Comparison of ENCODE assay signal across 8 cellular contexts in the genomic region with DNA sequence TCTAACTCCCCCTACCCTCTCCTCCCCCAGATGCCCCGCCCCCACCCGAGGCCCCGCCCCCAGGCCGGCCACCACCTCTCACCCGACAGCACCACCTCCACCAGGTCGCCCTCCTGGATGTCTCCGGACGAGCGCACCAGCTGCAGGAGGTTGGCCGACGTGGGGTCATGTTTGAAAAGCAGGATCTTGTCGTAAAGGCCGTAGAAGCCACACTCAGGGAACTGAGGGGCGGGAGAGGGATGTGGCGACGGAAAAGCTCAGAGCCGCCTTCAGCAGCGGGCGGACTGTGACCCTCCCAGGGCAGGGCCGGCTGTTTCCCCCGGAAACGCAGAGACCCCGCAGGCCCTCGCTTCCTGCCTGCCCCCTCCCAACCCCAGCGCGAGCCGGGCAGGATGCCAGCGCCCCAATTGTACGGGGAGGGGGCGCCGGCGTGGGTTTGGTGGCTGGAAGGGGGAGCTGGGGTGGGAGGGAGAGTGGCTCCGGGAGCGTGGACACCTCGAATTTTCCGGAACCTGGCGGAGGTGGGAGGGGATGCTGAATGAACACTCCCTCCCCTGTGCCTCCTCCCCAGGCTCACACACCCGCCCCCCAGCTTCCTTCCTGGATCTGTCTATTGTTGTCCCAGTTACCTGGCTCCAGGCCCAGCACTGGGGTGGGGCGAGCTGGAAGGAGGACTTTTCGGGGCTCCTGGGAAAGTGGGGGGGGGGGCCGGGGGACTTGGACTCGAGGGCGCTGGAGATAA. TPM values are rescaled to one million over a fixed set of nuclear protein-coding genes. Genes with fewer than 3 reads are reported as not detected.
DNase-seq lines count a peak whose midpoint lies in the region; ATAC-seq and TF ChIP-seq lines count a peak whose summit lies in the region.

No MANE protein-coding gene starts in this region.

- peak overlapping the region; percentile 64 for H3K27ac ChIP-seq in A673 (ENCODE audit: low read depth, low read length, poor library complexity, severe bottlenecking)
- peak overlapping the region; percentile 24 for H3K27ac ChIP-seq in endodermal cell (ENCODE audit: low read depth, low read length)
- H3K27ac ChIP-seq in mesodermal cell (ENCODE audit: low read depth, low read length, severe bottlenecking): peak overlapping the region; percentile 67

- H3K4me3 ChIP-seq in A673 (ENCODE audit: low read depth, low read length, poor library complexity, severe bottlenecking) (peak overlapping the region; percentile 73), endodermal cell (ENCODE audit: low read length) (peak overlapping the region; percentile 96), mesodermal cell (ENCODE audit: extremely low read depth, insufficient read depth, low read length, poor library complexity, severe bottlenecking) (peak overlapping the region; percentile 90)

- DNase-seq in A673 (ENCODE audit: low spot score) (peak; percentile 80), GM20000 (ENCODE audit: low spot score) (peak; percentile 85), NCI-H510A (lab: John Stamatoyannopoulos, UW) (peak; percentile 80), endodermal cell (peak; percentile 97)
- peak; percentile 52 to 70 for DNase-seq in activated CD8-positive, alpha-beta memory T cell treated with anti-CD3 and anti-CD28 coated beads for 4 hours (ENCODE audit: low read depth in 2 of 2)
- DNase-seq in stimulated activated CD8-positive, alpha-beta memory T cell treated with anti-CD3 and anti-CD28 coated beads, Interleukin-2, amount 100 ng/mL, for 1 hour (ENCODE audit: low read depth in 2 of 2): peak; percentile 45 to 66

- H3K27me3 Mint-ChIP-seq in endodermal cell (ENCODE audit: insufficient read depth): no peaks in the 10 kb centered on the region

- no peaks in the 10 kb centered on the region for H3K27me3 ChIP-seq in A673 (replicated peaks; ENCODE audit: insufficient read depth, low read depth, low read length, poor library complexity)
- H3K27me3 ChIP-seq in endodermal cell (ENCODE audit: control insufficient read depth, insufficient read depth, low read length, poor library complexity, severe bottlenecking): no peaks in the 10 kb centered on the region

- TF ChIP-seq CTCF in A673 (conservative IDR thresholded peaks at IDR 0.05; ENCODE audit: low read depth, low read length) (no peak), GM20000 (IDR thresholded peaks at IDR 0.05; ENCODE audit: extremely low read depth, missing control alignments) (no peak), endodermal cell (conservative IDR thresholded peaks at IDR 0.05) (no peak)

- H3K36me3 ChIP-seq in A673 (ENCODE audit: insufficient read depth, low read length, poor library complexity, severe bottlenecking) (no peaks in the 10 kb centered on the region), endodermal cell (ENCODE audit: control insufficient read depth, insufficient read depth, low read length) (peaks cover 24% of the 10 kb centered on the region), mesodermal cell (ENCODE audit: control insufficient read depth, insufficient read depth, low read length) (peaks cover 34% of the 10 kb centered on the region)

- CTCF ChIA-PET in A673 (lab: Charles Lee): interaction anchor here (0.6 kb wide), 2 partner anchors 40 to 52 kb away, joined by 3 read pairs; no protein-coding TSS in a partner anchor

- POLR2A ChIA-PET in A673 (lab: Charles Lee; ENCODE audit: low non-redundant PET): interaction anchor here (0.6 kb wide), 1 partner anchor 114 kb away, joined by 4 read pairs; no protein-coding TSS in a partner anchor

- peaks cover 25% of the 10 kb centered on the region for H3K36me3 Mint-ChIP-seq in endodermal cell (ENCODE audit: low read depth)

- peak overlapping the region; percentile 86 for H3K9ac ChIP-seq in endodermal cell (ENCODE audit: extremely low read depth, low read length, poor library complexity, severe bottlenecking)

- BruUV-seq in A673 (replicated peaks; lab: Mats Ljungman, UMichigan): no TSS peak

- H3K27ac Mint-ChIP-seq in endodermal cell: peak overlapping the region; percentile 91

- peaks cover 20% of the 10 kb centered on the region for H3K4me1 ChIP-seq in A673 (ENCODE audit: insufficient read depth, low read length, poor library complexity, severe bottlenecking)
- H3K4me1 ChIP-seq in endodermal cell (ENCODE audit: control insufficient read depth, insufficient read depth, low read length): no peaks in the 10 kb centered on the region
- H3K4me1 ChIP-seq in mesodermal cell (ENCODE audit: control insufficient read depth, insufficient read depth, low read length, poor library complexity, severe bottlenecking): peaks cover 11% of the 10 kb centered on the region

- intact Hi-C loops in A673 (cut with micrococcal nuclease; ENCODE audit: unreplicated experiment): no loop called here

- no peak for ATAC-seq in GM18858 (IDR thresholded peaks at IDR 0.05; ENCODE audit: unreplicated experiment)

- H3K9me3 ChIP-seq in A673 (ENCODE audit: low read depth, low read length, poor library complexity, severe bottlenecking): no peaks in the 10 kb centered on the region
- no peaks in the 10 kb centered on the region for H3K9me3 ChIP-seq in endodermal cell (ENCODE audit: control insufficient read depth, low read length)
- H3K9me3 ChIP-seq in mesodermal cell (ENCODE audit: control insufficient read depth, low read length): no peaks in the 10 kb centered on the region

- H3K4me3 Mint-ChIP-seq in endodermal cell: peak overlapping the region; percentile 94

- H3K4me1 Mint-ChIP-seq in endodermal cell: peaks cover 13% of the 10 kb centered on the region

- H3K9me3 Mint-ChIP-seq in endodermal cell: no peaks in the 10 kb centered on the region

- 2 to 11% methylated on average over 6 to 27 of the region's 43 CpGs for WGBS in endodermal cell (ENCODE audit: insufficient coverage in 1 of 2, insufficient read length in 1 of 2), 2 experiments
- 2 to 5% methylated on average over 6 to 12 of the region's 43 CpGs for WGBS in mesodermal cell (ENCODE audit: insufficient coverage in 2 of 2), 2 experiments

RNA-seq across cellular contexts. Expression of gene PRKD2, which starts 3.0 kb away (rescaled TPM):
- total RNA-seq in A673 (2021) (45.1 and 60.3 TPM in 2 replicates), endodermal cell (10 to 100 TPM; 80.5 to 90.8 TPM)
- polyA plus RNA-seq in endodermal cell (2013, experiment 1 of 2): 29.2 TPM
- polyA plus RNA-seq in endodermal cell (2013, experiment 2 of 2): 30.6 TPM
- polyA plus RNA-seq in mesodermal cell (2013, experiment 1 of 2): 39.7 TPM
- 34.2 TPM for polyA plus RNA-seq in mesodermal cell (2013, experiment 2 of 2)

RNA-seq across cellular contexts. Expression of gene FKRP, which starts 31.9 kb away (rescaled TPM):
- total RNA-seq in A673 (2021): 23.6 and 26.1 TPM in 2 replicates
- 10 to 100 TPM; 19.8 to 33.7 TPM for total RNA-seq in endodermal cell
- polyA plus RNA-seq in endodermal cell (2013, experiment 1 of 2): 28.9 TPM
- 25.7 TPM for polyA plus RNA-seq in endodermal cell (2013, experiment 2 of 2)
- 21.2 TPM for polyA plus RNA-seq in mesodermal cell (2013, experiment 1 of 2)
- 16.9 TPM for polyA plus RNA-seq in mesodermal cell (2013, experiment 2 of 2)

RNA-seq across cellular contexts. Expression of gene STRN4, which starts 32.3 kb away (rescaled TPM):
- total RNA-seq in A673 (2021): 134 and 157 TPM in 2 replicates
- 100 to 1,000 TPM; 142 to 155 TPM for total RNA-seq in endodermal cell
- 94.4 TPM for polyA plus RNA-seq in endodermal cell (2013, experiment 1 of 2)
- 83.3 TPM for polyA plus RNA-seq in endodermal cell (2013, experiment 2 of 2)
- polyA plus RNA-seq in mesodermal cell (2013, experiment 1 of 2): 82.5 TPM
- polyA plus RNA-seq in mesodermal cell (2013, experiment 2 of 2): 68.6 TPM

RNA-seq across cellular contexts. Expression of gene DACT3, which starts 53.0 kb away (rescaled TPM):
- total RNA-seq in A673 (2021): 0.32 and 1.1 TPM in 2 replicates
- total RNA-seq in endodermal cell: under 1 TPM; 0.15 to 0.70 TPM
- polyA plus RNA-seq in endodermal cell (2013, experiment 1 of 2): 11.3 TPM
- polyA plus RNA-seq in endodermal cell (2013, experiment 2 of 2): 10.6 TPM
- polyA plus RNA-seq in mesodermal cell (2013, experiment 1 of 2): 45.0 TPM
- 42.6 TPM for polyA plus RNA-seq in mesodermal cell (2013, experiment 2 of 2)
